ENCODE assay signal across 9 cellular contexts in genomic region chr7:46352335-46352954, GRCh38.
DNase-seq lines count a peak whose midpoint lies in the region; ATAC-seq and TF ChIP-seq lines count a peak whose summit lies in the region.
"Had no signal": no experiment of that assay in that cellular context is flagged by ENCODE, and none has a peak within 500 bp of the region (broad histone marks: within the 10 kb centered on the region; RNA-seq: fewer than 3 reads in every experiment).

No MANE protein-coding gene starts in this region.

- peak; percentile 48 to 56 for DNase-seq in Caco-2
- peak; percentile 89 for DNase-seq in H4 (ENCODE audit: low spot score)
- DNase-seq in RPMI7951 (ENCODE audit: low read depth) = peak; percentile 66
- DNase-seq in esophagus muscularis mucosa (ENCODE audit: extremely low spot score) = no peak
- peak; percentile 79 for DNase-seq in neuronal stem cell (ENCODE audit: low spot score)
- no peak for DNase-seq in activated effector memory CD4-positive, alpha-beta T cell treated with anti-CD3 and anti-CD28 coated beads, Interleukin-2, amount 50 U/mL, for 16 hours

- no peaks in the 10 kb centered on the region for H3K36me3 Mint-ChIP-seq in Caco-2 (ENCODE audit: insufficient read depth, unreplicated experiment)

- no peak for TF ChIP-seq POLR2A in esophagus muscularis mucosa (IDR thresholded peaks at IDR 0.05; ENCODE audit: low read depth)

- H3K18ac ChIP-seq in neuronal stem cell (ENCODE audit: low read length) = no peak overlapping the region

- no peak overlapping the region for H3K23ac ChIP-seq in neuronal stem cell (ENCODE audit: low read depth, low read length, poor library complexity)

- BruUV-seq in Caco-2 (replicated peaks; lab: Mats Ljungman, UMichigan) = no TSS peak

- no peak overlapping the region for H3K14ac ChIP-seq in neuronal stem cell (ENCODE audit: low read length)

- no peak overlapping the region for H3K4me2 ChIP-seq in neuronal stem cell (ENCODE audit: insufficient read depth, low read length, poor library complexity, severe bottlenecking)

- no peak overlapping the region for H3K27ac Mint-ChIP-seq in Caco-2 (ENCODE audit: unreplicated experiment)

- TF ChIP-seq CTCF in Caco-2 (IDR thresholded peaks at IDR 0.05; ENCODE audit: insufficient read depth in 1 of 2, low read depth in 1 of 2, low read length in 1 of 2, severe bottlenecking in 1 of 2, unreplicated experiment in 1 of 2) (peak; percentile 68 to 73), esophagus muscularis mucosa (IDR thresholded peaks at IDR 0.05) (peak; percentile 27 to 49 (median 47))

- H3K36me3 ChIP-seq in Caco-2 (ENCODE audit: control insufficient read depth, insufficient read depth, low read length) (no peaks in the 10 kb centered on the region), esophagus muscularis mucosa (no peaks in the 10 kb centered on the region), neuronal stem cell (replicated peaks in 1 of 2; ENCODE audit: control insufficient read depth in 2 of 2, insufficient read depth in 2 of 2, low read length in 2 of 2) (no peaks in the 10 kb centered on the region)

- H3K4me1 Mint-ChIP-seq in Caco-2 (ENCODE audit: low read depth, unreplicated experiment) = no peaks in the 10 kb centered on the region

- H2BK5ac ChIP-seq in neuronal stem cell (ENCODE audit: low read length) = no peak overlapping the region

- no peak overlapping the region for H2AFZ ChIP-seq in neuronal stem cell (ENCODE audit: low read length)

- H3K4me3 ChIP-seq in Caco-2 (ENCODE audit: low read depth, low read length) (no peak overlapping the region), esophagus muscularis mucosa (no peak overlapping the region), neuronal stem cell (ENCODE audit: low read length in 2 of 2) (no peak overlapping the region)
- H3K4me3 ChIP-seq: mucosa of descending colon had no signal

- CTCF ChIA-PET in Caco-2 (lab: Charles Lee) = no interaction called here

- H3K4me1 ChIP-seq in Caco-2 = no peaks in the 10 kb centered on the region
- H3K4me1 ChIP-seq in esophagus muscularis mucosa = no peaks in the 10 kb centered on the region
- peaks cover 5 to 8% of the 10 kb centered on the region in 2 donors for H3K4me1 ChIP-seq in neuronal stem cell (ENCODE audit: control insufficient read depth in 2 of 2, insufficient read depth in 1 of 2, low read depth in 1 of 2, low read length in 2 of 2)

- no peak overlapping the region for H2BK15ac ChIP-seq in neuronal stem cell (ENCODE audit: low read length)

- no peak overlapping the region for H4K8ac ChIP-seq in neuronal stem cell (ENCODE audit: low read depth, low read length)

- WGBS in esophagus muscularis mucosa = 19% methylated on average over 2 of the region's 2 CpGs
- no CpG with 5 or more reads among the region's 2 CpGs for WGBS in neuronal stem cell (ENCODE audit: extremely low coverage in 2 of 2, insufficient read length in 2 of 2, insufficient replicate concordance in 1 of 2), 2 donors

- H3K9ac ChIP-seq in neuronal stem cell (ENCODE audit: low read depth, low read length, poor library complexity) = no peak overlapping the region

- H3K27me3 Mint-ChIP-seq in Caco-2 (ENCODE audit: insufficient read depth, unreplicated experiment) = peaks cover 6% of the 10 kb centered on the region

- H4K91ac ChIP-seq in neuronal stem cell (ENCODE audit: low read depth, low read length, poor library complexity) = no peak overlapping the region

- no peak overlapping the region for H2BK12ac ChIP-seq in neuronal stem cell (ENCODE audit: low read length)

- no peaks in the 10 kb centered on the region for H3K79me1 ChIP-seq in neuronal stem cell (ENCODE audit: low read depth, low read length)

- no peak overlapping the region for H2AK5ac ChIP-seq in neuronal stem cell (ENCODE audit: low read depth, low read length)

- H3K4ac ChIP-seq in neuronal stem cell (ENCODE audit: low read length) = no peak overlapping the region

- no peak overlapping the region for H2BK120ac ChIP-seq in neuronal stem cell (ENCODE audit: low read depth, low read length)

- H3K27ac ChIP-seq in esophagus muscularis mucosa (replicated peaks in 1 of 4) (no peak overlapping the region), neuronal stem cell (replicated peaks; ENCODE audit: low read length) (no peak overlapping the region)

- no peaks in the 10 kb centered on the region for H3K9me3 Mint-ChIP-seq in Caco-2 (ENCODE audit: unreplicated experiment)

- no peak for ATAC-seq in HG03469 (IDR thresholded peaks at IDR 0.05; ENCODE audit: unreplicated experiment)
- ATAC-seq in HG02623 (IDR thresholded peaks at IDR 0.05; ENCODE audit: unreplicated experiment) = no peak
- ATAC-seq: mucosa of descending colon had no signal

- H3K9me3 ChIP-seq in Caco-2 (no peaks in the 10 kb centered on the region), esophagus muscularis mucosa (no peaks in the 10 kb centered on the region), neuronal stem cell (replicated peaks in 1 of 2; ENCODE audit: control insufficient read depth in 2 of 2, insufficient read depth in 1 of 2, low read depth in 1 of 2, low read length in 2 of 2) (no peaks in the 10 kb centered on the region)
- H3K9me3 ChIP-seq: mucosa of descending colon had no signal

- POLR2A ChIA-PET in Caco-2 (lab: Charles Lee) = no interaction called here

- H3K27me3 ChIP-seq in Caco-2 (replicated peaks; ENCODE audit: control insufficient read depth, insufficient read depth, low read length) = no peaks in the 10 kb centered on the region
- H3K27me3 ChIP-seq in esophagus muscularis mucosa = peaks cover 0 to 7% (median 0%) of the 10 kb centered on the region in 4 donors
- no peaks in the 10 kb centered on the region for H3K27me3 ChIP-seq in neuronal stem cell (ENCODE audit: control insufficient read depth in 3 of 3, insufficient read depth in 3 of 3, low read depth in 1 of 3, low read length in 3 of 3)

- H3K4me3 Mint-ChIP-seq in Caco-2 (ENCODE audit: unreplicated experiment) = no peak overlapping the region

- intact Hi-C loops in Caco-2 (cut with micrococcal nuclease; ENCODE audit: unreplicated experiment) = loop anchor here (1.0 to 5.0 kb wide), 7 partner anchors 429 to 1200 kb away; partner anchors contain the start of gene CCDC201
- intact Hi-C loops in esophagus muscularis mucosa (cut with DNase I) = loop anchor here (5.0 kb wide), 1 partner anchor 435 kb away; no protein-coding TSS in a partner anchor

- no peak for TF ChIP-seq EP300 in esophagus muscularis mucosa (IDR thresholded peaks at IDR 0.05)

Comparison
In these comparisons a context has a peak if more than half of its experiments do, and no peak if none do; other contexts are left out.
1. DNase-seq: peak in Caco-2 (2 of 2), H4 (single experiment), RPMI7951 (single experiment) and neuronal stem cell (single experiment); none in esophagus muscularis mucosa (single experiment) and activated effector memory CD4-positive, alpha-beta T cell treated with anti-CD3 and anti-CD28 coated beads, Interleukin-2, amount 50 U/mL, for 16 hours (single experiment).